Comparison of ENCODE assay signal across 14 cellular contexts in the genomic region with DNA sequence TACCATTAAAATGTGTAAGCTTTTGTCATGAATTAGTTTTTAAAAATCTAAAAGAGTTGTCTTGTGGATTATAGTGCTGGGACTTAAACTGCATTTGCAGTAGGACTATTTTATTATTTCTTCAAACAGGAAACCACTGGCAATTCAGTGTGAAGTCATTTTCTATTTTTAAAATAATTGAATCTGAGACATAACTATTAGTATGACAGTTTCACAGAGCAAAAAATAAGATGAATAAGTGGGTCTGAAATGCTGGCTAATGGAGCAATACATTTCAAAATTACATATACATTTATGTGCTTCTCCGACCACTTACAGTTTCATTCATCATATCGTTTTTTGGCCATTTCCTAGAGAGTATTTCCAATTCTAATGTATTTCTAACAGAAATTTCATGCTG.
DNase-seq lines count a peak whose midpoint lies in the region; ATAC-seq and TF ChIP-seq lines count a peak whose summit lies in the region.
"Had no signal": no experiment of that assay in that cellular context is flagged by ENCODE, and none has a peak within 500 bp of the region (broad histone marks: within the 10 kb centered on the region; RNA-seq: fewer than 3 reads in every experiment).

No MANE protein-coding gene starts in this region.

- H3K9me3 ChIP-seq in fibroblast of lung (ENCODE audit: control insufficient read depth, insufficient read depth, low read depth, low read length) = no peaks in the 10 kb centered on the region
- H3K9me3 ChIP-seq: stomach had no signal

- intact Hi-C loops in cardiac septum (cut with DNase I) = no loop called here

- no peak for TF ChIP-seq CTCF in fibroblast of lung (conservative IDR thresholded peaks at IDR 0.05 in 1 of 2, IDR thresholded peaks at IDR 0.05 in 1 of 2; ENCODE audit: low read depth in 1 of 2, low read length in 2 of 2)

- DNase-seq in fibroblast of lung (ENCODE audit: low read depth in 2 of 2) (peak; percentile 19 to 27), NCI-H2107 treated with DMSO at 0.1 percent for 48 hours (lab: John Stamatoyannopoulos, UW; ENCODE audit: unreplicated experiment) (no peak), ACHN (no peak), cardiac septum (ENCODE audit: low spot score) (no peak), inferior parietal cortex (ENCODE audit: extremely low spot score) (no peak)
- DNase-seq: AML-193, DND-41, NCI-H1105, NCI-H526, stomach had no signal

- H3K79me2 ChIP-seq in fibroblast of lung (ENCODE audit: control insufficient read depth, insufficient read depth, low read length) = no peaks in the 10 kb centered on the region

- H3K4me3 ChIP-seq in fibroblast of lung (replicated peaks in 1 of 4; ENCODE audit: control extremely low read depth in 1 of 4, insufficient read depth in 1 of 4, low read depth in 3 of 4, low read length in 4 of 4) = no peak overlapping the region
- H3K4me3 ChIP-seq: coronary artery, stomach had no signal

- no peak overlapping the region for H3K4me2 ChIP-seq in fibroblast of lung (ENCODE audit: extremely low read depth, insufficient read depth, low read length)

- H3K4me1 ChIP-seq in fibroblast of lung (ENCODE audit: control insufficient read depth, extremely low read depth, insufficient read depth, low read length) = peaks cover 2% of the 10 kb centered on the region
- H3K4me1 ChIP-seq: stomach had no signal

- H3K36me3 ChIP-seq in fibroblast of lung (ENCODE audit: control insufficient read depth, insufficient read depth, low read length) = no peaks in the 10 kb centered on the region
- H3K36me3 ChIP-seq: stomach had no signal

- H2AFZ ChIP-seq in fibroblast of lung (ENCODE audit: low read length) = no peak overlapping the region

- in situ Hi-C loops in ACHN (cut with HindIII; ENCODE audit: low pct_ligation_motif_present, low pct_unique_long_range_greater_than_20kb, low sequenced_read_pairs) = no loop called here

- no peak overlapping the region for H3K27ac ChIP-seq in fibroblast of lung (ENCODE audit: insufficient read depth, low read length)
- H3K27ac ChIP-seq: coronary artery, stomach had no signal

- ATAC-seq in GM18502 (IDR thresholded peaks at IDR 0.05; ENCODE audit: poor library complexity, unreplicated experiment) = peak; percentile 73
- ATAC-seq in GM21529 (IDR thresholded peaks at IDR 0.05; ENCODE audit: unreplicated experiment) = peak; percentile 61
- peak; percentile 65 for ATAC-seq in HG03354 (IDR thresholded peaks at IDR 0.05; ENCODE audit: poor library complexity, severe bottlenecking, unreplicated experiment)

- no peaks in the 10 kb centered on the region for H3K27me3 ChIP-seq in fibroblast of lung (ENCODE audit: control insufficient read depth, insufficient read depth, low read length)
- H3K27me3 ChIP-seq: stomach had no signal

- no peak overlapping the region for H3K9ac ChIP-seq in fibroblast of lung (ENCODE audit: insufficient read depth, low read length)

- no peaks in the 10 kb centered on the region for H4K20me1 ChIP-seq in fibroblast of lung (ENCODE audit: control insufficient read depth, extremely low read depth, insufficient read depth, low read length)

Comparison
In these comparisons a context has a peak if more than half of its experiments do, and no peak if none do; other contexts are left out.
1. DNase-seq: peak in fibroblast of lung (2 of 2); none in NCI-H2107 treated with DMSO at 0.1 percent for 48 hours (single experiment), ACHN (single experiment), cardiac septum (single experiment) and inferior parietal cortex (single experiment).
2. Peak in every context shown above with its lines, with median percentiles within 50 percentile points of each other: ATAC-seq.